8 cellular contexts compared by ENCODE assay signal in genomic region chr1:73674945-73675561, GRCh38.
A peak's percentile ranks its signal among the peaks of the same experiment; 100 is the strongest.
DNase-seq lines count a peak whose midpoint lies in the region; ATAC-seq, FAIRE-seq and TF ChIP-seq lines count a peak whose summit lies in the region.

No MANE protein-coding gene starts in this region.

- no peaks in the 10 kb centered on the region for H3K9me2 ChIP-seq in Loucy (replicated peaks; ENCODE audit: low read depth, low read length)

- H2AFZ ChIP-seq in Loucy (ENCODE audit: low read length): peak overlapping the region; percentile 62

- peak overlapping the region; percentile 0 for H3K4me3 ChIP-seq in Loucy (ENCODE audit: low read length, poor library complexity, severe bottlenecking)

- H3K9me3 Mint-ChIP-seq in activated T-cell treated with anti-CD3 and anti-CD28 coated beads, Interleukin-2, amount 50 U/mL, for 4 hours: peaks cover 2% of the 10 kb centered on the region
- no peaks in the 10 kb centered on the region for H3K9me3 Mint-ChIP-seq in activated naive CD8-positive, alpha-beta T cell treated with anti-CD3 and anti-CD28 coated beads for 36 hours

- H3F3A ChIP-seq in Loucy (ENCODE audit: low read depth): no peaks in the 10 kb centered on the region

- H3K4me2 ChIP-seq in Loucy (ENCODE audit: low read depth, low read length, poor library complexity, severe bottlenecking): peak overlapping the region; percentile 41

- no peaks in the 10 kb centered on the region for H4K20me1 ChIP-seq in Loucy (ENCODE audit: insufficient read depth, low read length, poor library complexity, severe bottlenecking)

- H3K4me1 ChIP-seq in Loucy (ENCODE audit: insufficient read depth, low read length, poor library complexity, severe bottlenecking): no peaks in the 10 kb centered on the region

- FAIRE-seq in islet of Langerhans (lab: Jason Lieb, UNC): peak; percentile 95

- no peaks in the 10 kb centered on the region for H3K36me3 Mint-ChIP-seq in activated T-cell treated with anti-CD3 and anti-CD28 coated beads, Interleukin-2, amount 50 U/mL, for 4 hours (ENCODE audit: insufficient read depth)
- no peaks in the 10 kb centered on the region for H3K36me3 Mint-ChIP-seq in activated naive CD8-positive, alpha-beta T cell treated with anti-CD3 and anti-CD28 coated beads for 36 hours

- H3K4me3 Mint-ChIP-seq in activated T-cell treated with anti-CD3 and anti-CD28 coated beads, Interleukin-2, amount 50 U/mL, for 4 hours: no peak overlapping the region
- no peak overlapping the region for H3K4me3 Mint-ChIP-seq in activated naive CD8-positive, alpha-beta T cell treated with anti-CD3 and anti-CD28 coated beads for 36 hours

- H3K36me3 ChIP-seq in Loucy (ENCODE audit: insufficient read depth, low read length): no peaks in the 10 kb centered on the region

- no peaks in the 10 kb centered on the region for H3K27me3 Mint-ChIP-seq in activated T-cell treated with anti-CD3 and anti-CD28 coated beads, Interleukin-2, amount 50 U/mL, for 4 hours (ENCODE audit: low read depth)
- H3K27me3 Mint-ChIP-seq in activated naive CD8-positive, alpha-beta T cell treated with anti-CD3 and anti-CD28 coated beads for 36 hours: no peaks in the 10 kb centered on the region

- H3K27ac Mint-ChIP-seq in activated naive CD8-positive, alpha-beta T cell treated with anti-CD3 and anti-CD28 coated beads for 36 hours: no peak overlapping the region

- TF ChIP-seq CTCF in C4-2B (conservative IDR thresholded peaks at IDR 0.05) (peak; percentile 73), Loucy (conservative IDR thresholded peaks at IDR 0.05; ENCODE audit: low read length) (peak; percentile 75)

- no peaks in the 10 kb centered on the region for H3K27me3 ChIP-seq in Loucy (ENCODE audit: insufficient read depth, low read length, poor library complexity, severe bottlenecking)

- DNase-seq in SKM-1 treated with dmso at 0.1 percent for 144 hours (lab: John Stamatoyannopoulos, UW; ENCODE audit: unreplicated experiment): peak; percentile 62
- no peak for DNase-seq in activated T-cell treated with anti-CD3 and anti-CD28 coated beads, Interleukin-2, amount 50 U/mL, for 4 hours
- no peak for DNase-seq in activated naive CD8-positive, alpha-beta T cell treated with anti-CD3 and anti-CD28 coated beads for 36 hours

- no peaks in the 10 kb centered on the region for H3K9me3 ChIP-seq in Loucy (ENCODE audit: insufficient read depth, low read depth, low read length)

- no peak overlapping the region for H3K9ac ChIP-seq in Loucy (ENCODE audit: low read depth, low read length, poor library complexity, severe bottlenecking)

- H3K4me1 Mint-ChIP-seq in activated T-cell treated with anti-CD3 and anti-CD28 coated beads, Interleukin-2, amount 50 U/mL, for 4 hours (ENCODE audit: low read depth): no peaks in the 10 kb centered on the region
- H3K4me1 Mint-ChIP-seq in activated naive CD8-positive, alpha-beta T cell treated with anti-CD3 and anti-CD28 coated beads for 36 hours: no peaks in the 10 kb centered on the region

- no peaks in the 10 kb centered on the region for H3K79me2 ChIP-seq in Loucy (ENCODE audit: insufficient read depth, low read length)

- H3K27ac ChIP-seq in C4-2B: no peak overlapping the region

- ATAC-seq in GM21423 (IDR thresholded peaks at IDR 0.05; ENCODE audit: unreplicated experiment): peak; percentile 53
- no peak for ATAC-seq in GM21381 (IDR thresholded peaks at IDR 0.05; ENCODE audit: unreplicated experiment)
- ATAC-seq in activated T-cell treated with anti-CD3 and anti-CD28 coated beads, Interleukin-2, amount 50 U/mL, for 4 hours: no peak
